In the genomic region with DNA sequence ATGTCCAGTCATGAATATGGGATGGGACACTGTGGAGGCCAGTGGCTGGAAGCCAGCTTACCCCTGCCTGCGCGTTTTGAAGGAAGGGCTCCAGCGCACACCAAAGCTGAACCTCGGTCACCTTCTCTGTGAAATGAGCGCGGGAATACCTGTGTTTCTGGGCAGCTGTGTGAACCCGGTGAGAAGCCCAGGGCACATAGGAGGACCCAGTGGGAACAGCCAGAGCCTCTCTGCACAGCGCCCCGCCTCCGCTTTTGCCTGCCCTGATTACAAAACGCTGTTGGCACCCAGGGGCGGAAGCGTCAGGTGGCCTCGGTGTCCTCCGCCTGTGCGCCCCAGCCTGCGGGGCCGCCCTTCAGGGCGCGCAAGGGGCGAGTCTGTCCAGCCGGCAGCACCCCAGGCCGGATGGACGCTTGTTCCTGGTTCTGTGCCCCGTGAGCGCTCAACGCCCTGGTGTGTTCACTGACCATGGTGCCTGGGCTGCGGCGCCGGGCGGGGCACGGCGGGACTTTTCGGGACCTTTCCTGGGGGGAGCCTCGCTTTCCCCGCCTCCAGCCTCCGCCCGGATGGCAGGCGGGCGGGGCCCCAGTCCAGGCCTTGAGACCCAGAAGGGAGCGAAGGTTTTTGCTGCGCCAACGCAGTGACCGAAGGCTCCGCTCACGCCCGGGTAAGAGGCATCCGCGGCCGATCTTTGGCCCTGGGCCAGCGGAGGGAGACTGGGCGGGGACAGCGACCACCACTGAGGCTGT, we compare ENCODE assay signal across 8 cellular contexts. TPM values are rescaled to one million over a fixed set of nuclear protein-coding genes. Genes with fewer than 3 reads are reported as not detected.
DNase-seq lines count a peak whose midpoint lies in the region; ATAC-seq and TF ChIP-seq lines count a peak whose summit lies in the region.

A gene (plus strand): TSS at position 588 of the 749 bp plus-strand sequence. CDS start 23,895 bp downstream, outside the sequence.

- no peak for DNase-seq in AG04450 (ENCODE audit: low read depth, low spot score)
- DNase-seq in Panc1 (ENCODE audit: low read depth, low spot score) = no peak
- DNase-seq in activated gamma-delta T cell (lab: John Stamatoyannopoulos, UW) = peak; percentile 57
- DNase-seq in osteoblast (ENCODE audit: insufficient read length, low spot score, missing footprints) = peak; percentile 94
- peak; percentile 46 for DNase-seq in thoracic aorta (ENCODE audit: low spot score)

- peak; percentile 68 for ATAC-seq in GM18868 (IDR thresholded peaks at IDR 0.05; ENCODE audit: unreplicated experiment)
- ATAC-seq in HG03097 (IDR thresholded peaks at IDR 0.05; ENCODE audit: low FRiP score, unreplicated experiment) = peak; percentile 74
- peak; percentile 94 for ATAC-seq in Panc1
- peak; percentile 92 for ATAC-seq in gastroesophageal sphincter
- ATAC-seq in thoracic aorta (ENCODE audit: insufficient number of reproducible peaks, low FRiP score, low read depth) = peak; percentile 72

- H3K9me3 ChIP-seq in AG04450 (ENCODE audit: control insufficient read depth, insufficient read depth, low read length) = no peaks in the 10 kb centered on the region; the same call in 1 of the 2 replicates
- no peaks in the 10 kb centered on the region for H3K9me3 ChIP-seq in Panc1 (ENCODE audit: control insufficient read depth, insufficient read depth, low read depth, low read length)
- H3K9me3 ChIP-seq in gastroesophageal sphincter = no peaks in the 10 kb centered on the region
- H3K9me3 ChIP-seq in osteoblast (ENCODE audit: low read depth, low read length) = no peaks in the 10 kb centered on the region
- no peaks in the 10 kb centered on the region for H3K9me3 ChIP-seq in thoracic aorta

- WGBS in gastroesophageal sphincter (ENCODE audit: low coverage in 1 of 2), 2 donors = 0 to 3% methylated on average over 11 of the region's 53 CpGs

- no peaks in the 10 kb centered on the region for H3K27me3 ChIP-seq in AG04450 (ENCODE audit: control insufficient read depth, insufficient read depth, low read length)
- no peaks in the 10 kb centered on the region for H3K27me3 ChIP-seq in Panc1 (ENCODE audit: control insufficient read depth, insufficient read depth, low read length)
- no peaks in the 10 kb centered on the region for H3K27me3 ChIP-seq in gastroesophageal sphincter
- H3K27me3 ChIP-seq in osteoblast (ENCODE audit: insufficient read depth, low read length) = no peaks in the 10 kb centered on the region
- H3K27me3 ChIP-seq in thoracic aorta (replicated peaks; ENCODE audit: insufficient read depth) = no peaks in the 10 kb centered on the region

- in situ Hi-C loops in Panc1 (cut with HindIII; ENCODE audit: low pct_unique_long_range_greater_than_20kb, low sequenced_read_pairs) = no loop called here

- peak within 1 kb of the TSS; percentile 88 for H2AFZ ChIP-seq in osteoblast (ENCODE audit: low read length)

- H3K4me3 ChIP-seq in AG04450 (ENCODE audit: low read depth, low read length) (peak within 1 kb of the TSS; percentile 76), Panc1 (ENCODE audit: low read depth in 2 of 2, low read length in 2 of 2) (peak within 1 kb of the TSS; percentile 85 to 89), gastroesophageal sphincter (peak within 1 kb of the TSS; percentile 82 to 88), osteoblast (ENCODE audit: insufficient read depth, low read length) (peak within 1 kb of the TSS; percentile 86), thoracic aorta (peak within 1 kb of the TSS; percentile 86)

- TF ChIP-seq CTCF in AG04450 (IDR thresholded peaks at IDR 0.05; ENCODE audit: low read depth, low read length) (no peak), Panc1 (IDR thresholded peaks at IDR 0.05) (no peak), gastroesophageal sphincter (IDR thresholded peaks at IDR 0.05) (peak in 1 of 4 experiments; percentile 26), osteoblast (IDR thresholded peaks at IDR 0.05; ENCODE audit: extremely low read depth, low read depth, low read length) (no peak), thoracic aorta (IDR thresholded peaks at IDR 0.05) (no peak)

- H3K4me1 ChIP-seq in Panc1 (ENCODE audit: control insufficient read depth, insufficient read depth, low read length) = peaks cover 26% of the 10 kb centered on the region
- peaks cover 0 to 48% (median 20%) of the 10 kb centered on the region in 3 donors for H3K4me1 ChIP-seq in gastroesophageal sphincter
- peaks cover 37% of the 10 kb centered on the region for H3K4me1 ChIP-seq in osteoblast (ENCODE audit: insufficient read depth, low read length)
- H3K4me1 ChIP-seq in thoracic aorta (ENCODE audit: control insufficient read depth in 1 of 2, low read depth in 2 of 2) = peaks cover 25 to 31% of the 10 kb centered on the region in 2 donors

- intact Hi-C loops in Panc1 (cut with micrococcal nuclease; ENCODE audit: unreplicated experiment) = no loop called here

- no peak for TF ChIP-seq EP300 in gastroesophageal sphincter (IDR thresholded peaks at IDR 0.05)

- CTCF ChIA-PET in AG04450 (lab: Charles Lee) = interaction anchor here (0.6 to 1.8 kb wide), 5 partner anchors 10 to 304 kb away, joined by 3 to 7 read pairs (median 3); no protein-coding TSS in a partner anchor
- CTCF ChIA-PET in Panc1 (lab: Charles Lee) = no interaction called here

- H3K79me2 ChIP-seq in osteoblast (ENCODE audit: insufficient read depth, low read length) = peaks cover 24% of the 10 kb centered on the region

- no TSS peak for BruUV-seq in Panc1 (replicated peaks; lab: Mats Ljungman, UMichigan)

- peak; percentile 62 to 81 for TF ChIP-seq POLR2A in gastroesophageal sphincter (IDR thresholded peaks at IDR 0.05)

- POLR2A ChIA-PET in AG04450 (lab: Yijun Ruan, JAX) = interaction anchor here (0.5 kb wide), 1 partner anchor 345 kb away, joined by 4 read pairs; no protein-coding TSS in a partner anchor
- POLR2A ChIA-PET in Panc1 (lab: Charles Lee) = interaction anchor here (0.6 to 0.7 kb wide), 3 partner anchors 8 to 47 kb away, joined by 3 to 8 read pairs (median 3); a partner anchor contains a TSS

- H3K36me3 ChIP-seq in Panc1 (ENCODE audit: control insufficient read depth, insufficient read depth, low read length) = no peaks in the 10 kb centered on the region
- no peaks in the 10 kb centered on the region for H3K36me3 ChIP-seq in gastroesophageal sphincter
- H3K36me3 ChIP-seq in osteoblast (ENCODE audit: insufficient read depth, low read length) = no peaks in the 10 kb centered on the region
- H3K36me3 ChIP-seq in thoracic aorta = no peaks in the 10 kb centered on the region

- peak within 1 kb of the TSS; percentile 70 for H3K27ac ChIP-seq in AG04450 (ENCODE audit: low read depth, low read length)
- peak within 1 kb of the TSS; percentile 88 for H3K27ac ChIP-seq in Panc1 (ENCODE audit: low read length)
- peak within 1 kb of the TSS; percentile 86 to 96 (median 93) for H3K27ac ChIP-seq in gastroesophageal sphincter
- peak within 1 kb of the TSS; percentile 68 for H3K27ac ChIP-seq in osteoblast (ENCODE audit: low read depth, low read length)
- H3K27ac ChIP-seq in thoracic aorta = peak within 1 kb of the TSS; percentile 93 to 94

- H3K4me2 ChIP-seq in osteoblast (ENCODE audit: insufficient read depth, low read length) = peak within 1 kb of the TSS; percentile 89

- H4K20me1 ChIP-seq in osteoblast (ENCODE audit: insufficient read depth, low read length) = no peaks in the 10 kb centered on the region

RNA-seq across cellular contexts. Expression of the gene that starts here (rescaled TPM):
- polyA plus RNA-seq in AG04450 (2011; rRNA removed) = 74.3 and 74.4 TPM in 2 replicates
- 50.5 and 66.2 TPM in 2 replicates for polyA minus RNA-seq in AG04450 (2011; rRNA and poly(A)+ RNA removed)
- 62.2 TPM for total RNA-seq in Panc1 (2021; ENCODE audit: unreplicated experiment)
- 49.9 TPM for polyA plus RNA-seq in Panc1 (2012; ENCODE audit: insufficient read length)
- total RNA-seq in gastroesophageal sphincter = 10 to 100 TPM; 66.6 to 96.3 (median 87.1) TPM
- 122 and 134 TPM in 2 replicates for total RNA-seq in osteoblast
- 10 to 100 TPM; 57.0 to 65.1 TPM for total RNA-seq in thoracic aorta

Comparison
In these comparisons a context has a peak if more than half of its experiments do, and no peak if none do; other contexts are left out.
1. DNase-seq: peak in activated gamma-delta T cell (single experiment), osteoblast (single experiment) and thoracic aorta (single experiment); none in AG04450 (single experiment) and Panc1 (single experiment).
2. Peak in every context shown above with its lines, with median percentiles within 50 percentile points of each other: H3K27ac ChIP-seq, H3K4me3 ChIP-seq and ATAC-seq.